In the genomic region with DNA sequence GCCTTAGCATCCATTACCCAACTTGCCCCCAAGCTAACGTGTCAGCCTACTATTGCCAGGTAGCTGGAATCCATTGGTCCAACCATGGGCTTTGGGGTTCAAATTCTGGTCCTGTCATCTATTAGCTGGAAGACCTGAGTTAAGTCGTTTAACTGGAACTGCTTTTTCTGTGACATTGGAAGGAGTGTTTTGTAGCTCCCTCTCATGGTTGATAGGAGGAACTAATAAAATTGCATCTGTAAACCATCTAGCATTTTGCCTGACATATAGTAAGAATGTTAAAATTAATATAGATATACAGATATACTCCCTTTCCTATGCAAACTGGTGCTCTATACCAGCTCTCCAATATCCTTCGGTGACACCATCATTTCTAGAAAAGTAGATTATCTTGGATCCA, we compare ENCODE assay signal across 13 cellular contexts. TPM values are rescaled to one million over a fixed set of nuclear protein-coding genes. Genes with fewer than 3 reads are reported as not detected.
DNase-seq lines count a peak whose midpoint lies in the region; ATAC-seq and TF ChIP-seq lines count a peak whose summit lies in the region.
"Had no signal": no experiment of that assay in that cellular context is flagged by ENCODE, and none has a peak within 500 bp of the region (broad histone marks: within the 10 kb centered on the region; RNA-seq: fewer than 3 reads in every experiment).

No MANE protein-coding gene starts in this region.

- H3K27ac ChIP-seq in HCT116 (ENCODE audit: low read depth, low read length) (no peak overlapping the region), colonic mucosa (no peak overlapping the region)

- CTCF ChIA-PET in HCT116 (lab: Charles Lee), result interaction anchor here (0.6 to 3.2 kb wide), 25 partner anchors 8 to 585 kb away, joined by 3 to 49 read pairs (median 3); a partner anchor contains a TSS

- H3K4me1 ChIP-seq in HCT116 (ENCODE audit: control insufficient read depth in 1 of 2, insufficient read depth in 2 of 2, low read length in 2 of 2) (peaks cover 25 to 44% of the 10 kb centered on the region in 2 experiments), colonic mucosa (no peaks in the 10 kb centered on the region)

- H3K36me3 ChIP-seq in HCT116 (ENCODE audit: control insufficient read depth in 1 of 2, insufficient read depth in 2 of 2, low read length in 2 of 2) (no peaks in the 10 kb centered on the region), colonic mucosa (no peaks in the 10 kb centered on the region)

- no peak overlapping the region for H3K4me3 Mint-ChIP-seq in T-helper 17 cell
- H3K4me3 Mint-ChIP-seq: stimulated activated naive CD8-positive, alpha-beta T cell treated with anti-CD3 and anti-CD28 coated beads, Interleukin-15, amount 100 ng/mL, for 72 hours had no signal

- H3K27ac Mint-ChIP-seq in T-helper 17 cell, result no peak overlapping the region

- no peaks in the 10 kb centered on the region for H3K9me2 ChIP-seq in HCT116 (ENCODE audit: insufficient read depth)

- peak; percentile 60 for TF ChIP-seq RAD21 in HCT116 (IDR thresholded peaks at IDR 0.05; ENCODE audit: low read depth)

- TF ChIP-seq POLR2A in HCT116 (IDR thresholded peaks at IDR 0.05; ENCODE audit: borderline replicate concordance, extremely low read depth, insufficient read depth, insufficient read length), result no peak

- peak overlapping the region; percentile 96 for H2AFZ ChIP-seq in HCT116 (ENCODE audit: low read depth, low read length, poor library complexity, severe bottlenecking)

- no peak; the same call in 1 of the 2 replicates for ATAC-seq in HCT116
- no peak for ATAC-seq in T-helper 17 cell
- no peak for ATAC-seq in GM21447 (IDR thresholded peaks at IDR 0.05; ENCODE audit: unreplicated experiment)
- ATAC-seq: stimulated activated naive CD8-positive, alpha-beta T cell treated with anti-CD3 and anti-CD28 coated beads, Interleukin-15, amount 100 ng/mL, for 72 hours had no signal

- intact Hi-C loops in HCT116 (cut with micrococcal nuclease), result no loop called here
- intact Hi-C loops in colonic mucosa (cut with DNase I), result no loop called here

- POLR2A ChIA-PET in HCT116 (lab: Charles Lee), result interaction anchor here (0.6 to 1.6 kb wide), 3 partner anchors 10 to 65 kb away, joined by 3 to 4 read pairs (median 4); no protein-coding TSS in a partner anchor

- RAD21 ChIA-PET in HCT116 (lab: Charles Lee; ENCODE audit: low non-redundant PET in 1 of 2, low total read pairs in 2 of 2, uncharacterized antibody in 2 of 2, unreplicated experiment in 2 of 2), result interaction anchor here (1.3 to 1.8 kb wide), 2 partner anchors 10 to 11 kb away, joined by 5 to 7 read pairs; no protein-coding TSS in a partner anchor

- H3K36me3 Mint-ChIP-seq in T-helper 17 cell (ENCODE audit: low read depth), result peaks cover 7% of the 10 kb centered on the region

- DNase-seq in D341Med (ENCODE audit: low spot score) (peak; percentile 14), HCT116 (ENCODE audit: low read depth, low spot score) (peak; percentile 34), SW480 (ENCODE audit: low spot score) (peak; percentile 40), left kidney (ENCODE audit: low read depth, low spot score) (peak; percentile 46), colonic mucosa (no peak), T-helper 17 cell (no peak)
- DNase-seq in stimulated activated CD4-positive, alpha-beta T cell treated with anti-CD3 and anti-CD28 coated beads, Interleukin-4, amount 100 ng/mL, for 24 hours, result no peak
- DNase-seq: activated T-cell treated with anti-CD3 and anti-CD28 coated beads, Interleukin-2, amount 50 U/mL, for 1 hour; DMS79 treated with DMSO at 0.1 percent for 48 hours; NCI-H345; stimulated activated naive CD8-positive, alpha-beta T cell treated with anti-CD3 and anti-CD28 coated beads, Interleukin-15, amount 100 ng/mL, for 72 hours; T1000 had no signal

- no peaks in the 10 kb centered on the region for H4K20me1 ChIP-seq in HCT116 (ENCODE audit: insufficient read depth)

- H3K9me3 ChIP-seq in HCT116 (ENCODE audit: control insufficient read depth in 1 of 2, insufficient read depth in 1 of 2, low read depth in 1 of 2, low read length in 2 of 2) (no peaks in the 10 kb centered on the region), colonic mucosa (no peaks in the 10 kb centered on the region), T-helper 17 cell (ENCODE audit: control insufficient read depth, low read length, poor library complexity, severe bottlenecking) (no peaks in the 10 kb centered on the region)

- H3K79me2 ChIP-seq in HCT116 (ENCODE audit: insufficient read depth, low read length), result no peaks in the 10 kb centered on the region

- H3K4me1 Mint-ChIP-seq in T-helper 17 cell, result peaks cover 2% of the 10 kb centered on the region
- H3K4me1 Mint-ChIP-seq: stimulated activated naive CD8-positive, alpha-beta T cell treated with anti-CD3 and anti-CD28 coated beads, Interleukin-15, amount 100 ng/mL, for 72 hours had no signal

- BruUV-seq in HCT116 (replicated peaks; lab: Mats Ljungman, UMichigan), result no TSS peak

- peaks cover 55% of the 10 kb centered on the region for H3K27me3 Mint-ChIP-seq in T-helper 17 cell

- peak overlapping the region; percentile 67; the same call in 1 of the 2 replicates for H3K4me2 ChIP-seq in HCT116 (ENCODE audit: low read length)

- no peaks in the 10 kb centered on the region for H3K27me3 ChIP-seq in HCT116 (ENCODE audit: insufficient read depth, low read length)
- H3K27me3 ChIP-seq in colonic mucosa, result no peaks in the 10 kb centered on the region

- H3K4me3 ChIP-seq in HCT116 (replicated peaks in 1 of 2; ENCODE audit: low read depth in 1 of 2, low read length in 2 of 2), result no peak overlapping the region
- no peak overlapping the region for H3K4me3 ChIP-seq in colonic mucosa

- TF ChIP-seq CTCF in HCT116 (IDR thresholded peaks at IDR 0.05 in 2 of 3, conservative IDR thresholded peaks at IDR 0.05 in 1 of 3; ENCODE audit: borderline replicate concordance in 1 of 3, insufficient read depth in 1 of 3, low read depth in 2 of 3, low read length in 2 of 3) (peak; percentile 53 to 70 (median 64); a peak in 5 of 6 replicates), colonic mucosa (IDR thresholded peaks at IDR 0.05) (no peak)

- H3K9ac ChIP-seq in HCT116 (ENCODE audit: low read length), result no peak overlapping the region
- no peak overlapping the region for H3K9ac ChIP-seq in colonic mucosa (ENCODE audit: low read depth in 2 of 2, low read length in 2 of 2)

TF ChIP-seq in HCT116, 20 proteins besides CTCF, POLR2A, EP300 and RAD21 (continues in another document):
- no peak for TF ChIP-seq CBX3 (IDR thresholded peaks at IDR 0.05; ENCODE audit: low read depth)
- TF ChIP-seq JUND (IDR thresholded peaks at IDR 0.05), result no peak
- TF ChIP-seq, protein P1, sequence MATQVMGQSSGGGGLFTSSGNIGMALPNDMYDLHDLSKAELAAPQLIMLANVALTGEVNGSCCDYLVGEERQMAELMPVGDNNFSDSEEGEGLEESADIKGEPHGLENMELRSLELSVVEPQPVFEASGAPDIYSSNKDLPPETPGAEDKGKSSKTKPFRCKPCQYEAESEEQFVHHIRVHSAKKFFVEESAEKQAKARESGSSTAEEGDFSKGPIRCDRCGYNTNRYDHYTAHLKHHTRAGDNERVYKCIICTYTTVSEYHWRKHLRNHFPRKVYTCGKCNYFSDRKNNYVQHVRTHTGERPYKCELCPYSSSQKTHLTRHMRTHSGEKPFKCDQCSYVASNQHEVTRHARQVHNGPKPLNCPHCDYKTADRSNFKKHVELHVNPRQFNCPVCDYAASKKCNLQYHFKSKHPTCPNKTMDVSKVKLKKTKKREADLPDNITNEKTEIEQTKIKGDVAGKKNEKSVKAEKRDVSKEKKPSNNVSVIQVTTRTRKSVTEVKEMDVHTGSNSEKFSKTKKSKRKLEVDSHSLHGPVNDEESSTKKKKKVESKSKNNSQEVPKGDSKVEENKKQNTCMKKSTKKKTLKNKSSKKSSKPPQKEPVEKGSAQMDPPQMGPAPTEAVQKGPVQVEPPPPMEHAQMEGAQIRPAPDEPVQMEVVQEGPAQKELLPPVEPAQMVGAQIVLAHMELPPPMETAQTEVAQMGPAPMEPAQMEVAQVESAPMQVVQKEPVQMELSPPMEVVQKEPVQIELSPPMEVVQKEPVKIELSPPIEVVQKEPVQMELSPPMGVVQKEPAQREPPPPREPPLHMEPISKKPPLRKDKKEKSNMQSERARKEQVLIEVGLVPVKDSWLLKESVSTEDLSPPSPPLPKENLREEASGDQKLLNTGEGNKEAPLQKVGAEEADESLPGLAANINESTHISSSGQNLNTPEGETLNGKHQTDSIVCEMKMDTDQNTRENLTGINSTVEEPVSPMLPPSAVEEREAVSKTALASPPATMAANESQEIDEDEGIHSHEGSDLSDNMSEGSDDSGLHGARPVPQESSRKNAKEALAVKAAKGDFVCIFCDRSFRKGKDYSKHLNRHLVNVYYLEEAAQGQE (IDR thresholded peaks at IDR 0.05; ENCODE audit: low read depth), result no peak
- TF ChIP-seq SIN3A (IDR thresholded peaks at IDR 0.05; ENCODE audit: low read depth), result no peak
- no peak for TF ChIP-seq TCF7L2 (IDR thresholded peaks at IDR 0.05; ENCODE audit: borderline replicate concordance, extremely low read depth, insufficient read depth, insufficient read length)
- TF ChIP-seq YY1 (IDR thresholded peaks at IDR 0.05; ENCODE audit: extremely low read depth, insufficient replicate concordance, low read depth, low read length), result no peak
- no peak for TF ChIP-seq EZH2phosphoT487 (IDR thresholded peaks at IDR 0.05; ENCODE audit: borderline replicate concordance)
- TF ChIP-seq POLR2AphosphoS5 (IDR thresholded peaks at IDR 0.05; ENCODE audit: low read depth, low read length), result no peak
- TF ChIP-seq, protein P2, sequence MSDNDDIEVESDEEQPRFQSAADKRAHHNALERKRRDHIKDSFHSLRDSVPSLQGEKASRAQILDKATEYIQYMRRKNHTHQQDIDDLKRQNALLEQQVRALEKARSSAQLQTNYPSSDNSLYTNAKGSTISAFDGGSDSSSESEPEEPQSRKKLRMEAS (IDR thresholded peaks at IDR 0.05), result no peak
- TF ChIP-seq, protein P3, sequence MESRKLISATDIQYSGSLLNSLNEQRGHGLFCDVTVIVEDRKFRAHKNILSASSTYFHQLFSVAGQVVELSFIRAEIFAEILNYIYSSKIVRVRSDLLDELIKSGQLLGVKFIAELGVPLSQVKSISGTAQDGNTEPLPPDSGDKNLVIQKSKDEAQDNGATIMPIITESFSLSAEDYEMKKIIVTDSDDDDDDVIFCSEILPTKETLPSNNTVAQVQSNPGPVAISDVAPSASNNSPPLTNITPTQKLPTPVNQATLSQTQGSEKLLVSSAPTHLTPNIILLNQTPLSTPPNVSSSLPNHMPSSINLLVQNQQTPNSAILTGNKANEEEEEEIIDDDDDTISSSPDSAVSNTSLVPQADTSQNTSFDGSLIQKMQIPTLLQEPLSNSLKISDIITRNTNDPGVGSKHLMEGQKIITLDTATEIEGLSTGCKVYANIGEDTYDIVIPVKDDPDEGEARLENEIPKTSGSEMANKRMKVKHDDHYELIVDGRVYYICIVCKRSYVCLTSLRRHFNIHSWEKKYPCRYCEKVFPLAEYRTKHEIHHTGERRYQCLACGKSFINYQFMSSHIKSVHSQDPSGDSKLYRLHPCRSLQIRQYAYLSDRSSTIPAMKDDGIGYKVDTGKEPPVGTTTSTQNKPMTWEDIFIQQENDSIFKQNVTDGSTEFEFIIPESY (IDR thresholded peaks at IDR 0.05; ENCODE audit: extremely low read depth, insufficient replicate concordance, low read length), result no peak

RNA-seq across cellular contexts. Expression of a gene that starts 23.8 kb away (rescaled TPM):
- total RNA-seq in HCT116 (2021; ENCODE audit: unreplicated experiment), result 43.0 TPM
- 9.5 and 12.3 TPM in 2 replicates for polyA plus RNA-seq in HCT116 (2012)
- total RNA-seq in colonic mucosa, result 10 to 100 TPM; 15.1 to 21.9 TPM
- total RNA-seq in T-helper 17 cell, result 10 to 100 TPM; 16.8 to 19.3 TPM

Comparison
In these comparisons a context has a peak if more than half of its experiments do, and no peak if none do; other contexts are left out.
1. DNase-seq: peak in D341Med (single experiment), HCT116 (single experiment), SW480 (single experiment) and left kidney (single experiment); none in colonic mucosa (single experiment), T-helper 17 cell (0 of 3) and stimulated activated CD4-positive, alpha-beta T cell treated with anti-CD3 and anti-CD28 coated beads, Interleukin-4, amount 100 ng/mL, for 24 hours (single experiment).